ENCODE assay signal across 13 cellular contexts in the genomic region with DNA sequence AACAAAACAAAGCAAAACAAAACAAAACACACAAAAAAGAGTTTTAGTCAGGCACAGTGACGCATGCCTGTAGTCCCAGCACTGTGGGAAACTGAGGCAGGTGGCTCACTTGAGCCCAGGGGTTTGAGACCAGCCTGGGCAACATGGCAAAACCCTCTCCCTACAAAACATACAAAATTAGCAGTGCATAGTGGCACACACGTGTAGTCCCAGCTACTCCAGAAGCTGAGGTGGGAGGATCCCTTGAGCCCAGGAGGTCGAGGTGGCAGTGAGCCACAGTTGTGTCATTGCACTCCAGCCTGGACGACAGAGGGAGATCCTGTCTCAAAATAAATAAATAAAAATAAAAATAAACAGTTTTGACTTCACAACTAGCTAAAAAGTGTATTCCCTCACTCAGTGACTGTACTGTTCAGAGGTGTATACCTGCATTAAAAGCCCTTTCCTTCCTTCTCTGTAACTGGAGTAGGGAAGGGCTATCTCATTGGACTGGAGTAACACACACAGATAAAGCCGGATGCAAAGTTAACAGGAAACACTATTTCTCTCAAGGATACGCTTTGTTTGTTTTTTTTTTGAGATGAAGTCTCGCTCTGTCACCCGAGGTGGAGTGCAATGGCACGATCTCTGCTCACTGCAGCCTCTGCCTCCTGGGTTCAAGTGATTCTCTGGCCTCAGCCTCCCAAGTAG.
"Had no signal": no experiment of that assay in that cellular context is flagged by ENCODE, and none has a peak within 500 bp of the region (broad histone marks: within the 10 kb centered on the region; RNA-seq: fewer than 3 reads in every experiment).

No MANE protein-coding gene starts in this region.

- H3K9me3 ChIP-seq: ovary, testis had no signal

- H3K27me3 ChIP-seq: ovary, testis had no signal

- H3K4me3 ChIP-seq: ovary, smooth muscle cell, testis had no signal

- H3K36me3 ChIP-seq: ovary had no signal

- DNase-seq: activated CD4-positive, CD25-positive, alpha-beta regulatory T cell treated with anti-CD3 and anti-CD28 coated beads, Interleukin-2, amount 50 U/mL, for 72 hours; activated gamma-delta T cell treated with Interleukin-2 at 50 U/mL for 16 hours; activated naive CD8-positive, alpha-beta T cell treated with anti-CD3 and anti-CD28 coated beads for 36 hours; amniotic stem cell; effector memory CD4-positive, alpha-beta T cell; mesendoderm; naive thymus-derived CD8-positive, alpha-beta T cell; ovary; stimulated activated CD4-positive, alpha-beta T cell treated with anti-CD3 and anti-CD28 coated beads, Interleukin-4, amount 100 ng/mL, for 24 hours; testis had no signal

- ATAC-seq: naive thymus-derived CD8-positive, alpha-beta T cell; sciatic nerve; stimulated activated effector memory CD8-positive, alpha-beta T cell treated with anti-CD3 and anti-CD28 coated beads, Interleukin-12 subunit alpha, Interleukin-12 subunit beta, amount 100 ng/mL, for 72 hours had no signal

- H3K4me2 ChIP-seq: smooth muscle cell had no signal

- H3K27ac ChIP-seq: ovary, testis had no signal
